ENCODE assay signal across 8 cellular contexts in genomic region chr17:17724307-17724921, GRCh38. TPM values are rescaled to one million over a fixed set of nuclear protein-coding genes. Genes with fewer than 3 reads are reported as not detected.
DNase-seq lines count a peak whose midpoint lies in the region; ATAC-seq and TF ChIP-seq lines count a peak whose summit lies in the region.

No MANE protein-coding gene starts in this region.

- DNase-seq in CD8-positive, alpha-beta memory T cell = peak in 1 of 5 donors; percentile 22
- DNase-seq in H7 (peak; percentile 95), iris pigment epithelial cell (ENCODE audit: low read depth) (peak; percentile 55), suprapubic skin (ENCODE audit: low spot score in 2 of 2) (no peak), NCI-H2196 treated with DMSO at 0.1 percent for 48 hours (lab: John Stamatoyannopoulos, UW; ENCODE audit: unreplicated experiment) (no peak)
- no peak for DNase-seq in stimulated activated CD4-positive, alpha-beta T cell treated with anti-CD3 and anti-CD28 coated beads, Interleukin-1b, Interleukin-23, amount 100 ng/mL, for 48 hours

- no peak for TF ChIP-seq POLR2A in suprapubic skin (IDR thresholded peaks at IDR 0.05)

- no peaks in the 10 kb centered on the region for H3K9me3 ChIP-seq in CD8-positive, alpha-beta memory T cell (ENCODE audit: low read length)
- H3K9me3 ChIP-seq in suprapubic skin = no peaks in the 10 kb centered on the region

- no peaks in the 10 kb centered on the region for H3K36me3 ChIP-seq in CD8-positive, alpha-beta memory T cell (ENCODE audit: insufficient read depth, low read length)
- H3K36me3 ChIP-seq in H7 (replicated peaks; ENCODE audit: control insufficient read depth, insufficient read depth, low read length) (no peaks in the 10 kb centered on the region), suprapubic skin (no peaks in the 10 kb centered on the region)

- ATAC-seq in GM19023 (IDR thresholded peaks at IDR 0.05; ENCODE audit: unreplicated experiment) = no peak

- peaks cover 0 to 2% (median 1%) of the 10 kb centered on the region in 3 donors for H3K36me3 Mint-ChIP-seq in CD8-positive, alpha-beta memory T cell

- TF ChIP-seq EP300 in suprapubic skin (IDR thresholded peaks at IDR 0.05) = no peak

- H3K4me1 Mint-ChIP-seq in CD8-positive, alpha-beta memory T cell = peaks cover 26 to 49% (median 27%) of the 10 kb centered on the region in 3 donors

- peak overlapping the region in 2 of 8 donors; percentile 3 to 57 for H3K27ac Mint-ChIP-seq in CD8-positive, alpha-beta memory T cell

- H3K27ac ChIP-seq in CD8-positive, alpha-beta memory T cell (ENCODE audit: low read depth, low read length) = no peak overlapping the region
- peak overlapping the region; percentile 85 for H3K27ac ChIP-seq in angular gyrus (ENCODE audit: low read depth, low read length)
- peak overlapping the region; percentile 12 for H3K27ac ChIP-seq in suprapubic skin

- H3K27me3 ChIP-seq in CD8-positive, alpha-beta memory T cell (ENCODE audit: insufficient read depth, low read length, poor library complexity, severe bottlenecking) = no peaks in the 10 kb centered on the region
- H3K27me3 ChIP-seq in H7 (ENCODE audit: control insufficient read depth, insufficient read depth, low read length) = peaks cover 96% of the 10 kb centered on the region
- no peaks in the 10 kb centered on the region for H3K27me3 ChIP-seq in suprapubic skin

- peak overlapping the region; percentile 43 for H3K4me3 ChIP-seq in CD8-positive, alpha-beta memory T cell (ENCODE audit: low read length)
- H3K4me3 ChIP-seq in H7 (ENCODE audit: insufficient read depth, low read depth, low read length) (peak overlapping the region; percentile 63), suprapubic skin (peak overlapping the region; percentile 47)

- peak overlapping the region; percentile 77 to 93 (median 85) for H3K4me3 Mint-ChIP-seq in CD8-positive, alpha-beta memory T cell

- 6% methylated on average over 16 of the region's 46 CpGs for WGBS in suprapubic skin

- POLR2A ChIA-PET in CD8-positive, alpha-beta memory T cell (lab: Charles Lee) = interaction anchor here (0.6 kb wide), 1 partner anchor 42 kb away, joined by 3 read pairs; no protein-coding TSS in a partner anchor

- H3K9me3 Mint-ChIP-seq in CD8-positive, alpha-beta memory T cell = no peaks in the 10 kb centered on the region

- TF ChIP-seq CTCF in suprapubic skin (IDR thresholded peaks at IDR 0.05) = no peak

- peaks cover 13 to 16% of the 10 kb centered on the region in 2 donors for H3K27me3 Mint-ChIP-seq in CD8-positive, alpha-beta memory T cell

- peaks cover 16% of the 10 kb centered on the region for H3K4me1 ChIP-seq in CD8-positive, alpha-beta memory T cell (ENCODE audit: insufficient read depth, low read length)
- peaks cover 79% of the 10 kb centered on the region for H3K4me1 ChIP-seq in suprapubic skin

- CTCF ChIA-PET in CD8-positive, alpha-beta memory T cell (lab: Charles Lee) = no interaction called here

RNA-seq across cellular contexts. Expression of gene RAI1, which starts 43.2 kb away (rescaled TPM):
- 10 to 100 TPM; 19.7 to 20.2 TPM for total RNA-seq in CD8-positive, alpha-beta memory T cell
- polyA plus RNA-seq in CD8-positive, alpha-beta memory T cell = 5.6 TPM
- total RNA-seq in H7 (2014; rRNA removed; shearing (Covaris generic)) = 11.3 and 13.7 TPM in 2 replicates
- 10 to 100 TPM; 20.3 to 46.1 (median 30.4) TPM for total RNA-seq in suprapubic skin

Comparison
In these comparisons a context has a peak if more than half of its experiments do, and no peak if none do; other contexts are left out.
1. DNase-seq: peak in H7 (single experiment) and iris pigment epithelial cell (single experiment); none in suprapubic skin (0 of 2), NCI-H2196 treated with DMSO at 0.1 percent for 48 hours (single experiment) and stimulated activated CD4-positive, alpha-beta T cell treated with anti-CD3 and anti-CD28 coated beads, Interleukin-1b, Interleukin-23, amount 100 ng/mL, for 48 hours (single experiment).
2. Peak in every context shown above with its lines, with median percentiles within 50 percentile points of each other: H3K4me3 ChIP-seq.